ENCODE assay signal across 8 cellular contexts in the genomic region with DNA sequence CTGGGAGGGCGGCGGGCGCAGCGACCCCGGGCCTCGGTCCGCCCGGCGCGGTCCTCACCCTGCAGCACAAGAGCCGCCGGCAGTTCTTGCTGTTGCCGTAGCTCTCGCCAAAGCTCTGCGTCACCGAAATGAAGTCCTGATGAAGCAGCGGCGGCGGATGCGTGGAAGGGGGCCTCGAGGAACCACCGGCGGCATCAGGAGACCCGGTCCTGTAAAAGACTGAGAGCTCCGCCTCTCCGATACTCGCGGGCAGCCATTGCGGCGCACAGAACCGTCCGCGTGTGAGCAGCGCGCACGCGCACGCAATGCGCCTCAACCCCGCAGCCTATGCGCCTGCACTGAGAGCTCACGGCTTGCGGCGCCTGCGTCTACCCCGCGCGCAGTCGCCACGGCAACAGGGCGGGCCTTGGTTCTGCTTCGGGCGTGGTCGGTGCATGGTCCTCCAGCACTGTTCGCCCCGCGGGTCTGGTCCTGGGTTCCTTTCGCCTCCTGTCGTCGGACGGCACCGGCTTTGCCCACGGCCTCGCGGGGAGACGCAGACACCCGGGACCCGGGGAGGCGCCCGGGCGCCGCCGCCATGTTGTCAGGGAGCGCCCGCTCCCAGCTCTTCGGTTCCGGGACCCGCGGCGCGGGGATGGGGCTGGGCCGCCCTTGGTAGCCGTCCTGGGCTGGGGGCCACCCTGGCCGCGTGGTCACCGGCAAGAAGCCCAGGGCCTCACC. TPM values are rescaled to one million over a fixed set of nuclear protein-coding genes. Genes with fewer than 3 reads are reported as not detected.
DNase-seq lines count a peak whose midpoint lies in the region; ATAC-seq and TF ChIP-seq lines count a peak whose summit lies in the region.

No MANE protein-coding gene starts in this region.

- peak overlapping the region; percentile 72 for H3K4me3 ChIP-seq in Jurkat, Clone E6-1 (ENCODE audit: low read length)
- H3K4me3 ChIP-seq in PC-9 (peak overlapping the region; percentile 86), esophagus squamous epithelium (peak overlapping the region; percentile 62 to 96 (median 82)), muscle layer of duodenum (ENCODE audit: low read depth in 1 of 2, low read length in 2 of 2) (peak overlapping the region; percentile 62 to 86)

- CTCF ChIA-PET in PC-9 (lab: Charles Lee): interaction anchor here (0.5 to 0.7 kb wide), 6 partner anchors 22 to 186 kb away, joined by 3 to 10 read pairs (median 6); a partner anchor contains a TSS

- peaks cover 45% of the 10 kb centered on the region for H3K79me2 ChIP-seq in PC-9 (ENCODE audit: low read depth)

- peaks cover 23% of the 10 kb centered on the region; the same call in 1 of the 2 replicates for H3F3A ChIP-seq in PC-9 (ENCODE audit: insufficient read depth, low read depth)

- peak overlapping the region; percentile 54 for H3K27ac ChIP-seq in PC-9
- peak overlapping the region; percentile 71 to 83 (median 82) for H3K27ac ChIP-seq in esophagus squamous epithelium
- H3K27ac ChIP-seq in muscle layer of duodenum (ENCODE audit: low read length): no peak overlapping the region

- H3K4me1 ChIP-seq in PC-9 (replicated peaks; ENCODE audit: insufficient read depth) (peaks cover 28% of the 10 kb centered on the region), esophagus squamous epithelium (peaks cover 23 to 42% (median 24%) of the 10 kb centered on the region in 3 donors), muscle layer of duodenum (ENCODE audit: control insufficient read depth in 1 of 2, insufficient read depth in 2 of 2, low read length in 2 of 2) (peaks cover 10 to 30% of the 10 kb centered on the region in 2 donors)

- peak; percentile 79 for ATAC-seq in GM21529 (IDR thresholded peaks at IDR 0.05; ENCODE audit: unreplicated experiment)

- WGBS in esophagus squamous epithelium, 2 donors: no CpG with 5 or more reads among the region's 86 CpGs

- TF ChIP-seq POLR2A in esophagus squamous epithelium (IDR thresholded peaks at IDR 0.05): peak in 2 of 4 donors; percentile 33 to 64

- POLR2A ChIA-PET in PC-9 (lab: Charles Lee; ENCODE audit: unreplicated experiment): interaction anchor here (0.6 to 1.0 kb wide), 7 partner anchors 20 to 513 kb away, joined by 3 to 12 read pairs (median 4); no protein-coding TSS in a partner anchor

- no peaks in the 10 kb centered on the region for H3K9me2 ChIP-seq in PC-9 (ENCODE audit: insufficient read depth)

- no peaks in the 10 kb centered on the region for H3K36me3 ChIP-seq in PC-9 (ENCODE audit: low read depth)
- no peaks in the 10 kb centered on the region for H3K36me3 ChIP-seq in esophagus squamous epithelium
- H3K36me3 ChIP-seq in muscle layer of duodenum (ENCODE audit: control insufficient read depth in 1 of 2, insufficient read depth in 2 of 2, low read length in 2 of 2): no peaks in the 10 kb centered on the region

- intact Hi-C loops in PC-9 (cut with micrococcal nuclease; ENCODE audit: unreplicated experiment) (loop anchor here (2.0 to 5.0 kb wide), 3 partner anchors 38 to 69 kb away; a partner anchor contains a TSS), esophagus squamous epithelium (cut with DNase I) (no loop called here)

- no peak for TF ChIP-seq CTCF in PC-9 (conservative IDR thresholded peaks at IDR 0.05)
- TF ChIP-seq CTCF in esophagus squamous epithelium (IDR thresholded peaks at IDR 0.05): peak in 2 of 6 experiments; percentile 8 to 32

- H3K9me3 ChIP-seq in PC-9 (ENCODE audit: insufficient read depth, low read depth): no peaks in the 10 kb centered on the region
- no peaks in the 10 kb centered on the region for H3K9me3 ChIP-seq in esophagus squamous epithelium
- no peaks in the 10 kb centered on the region for H3K9me3 ChIP-seq in muscle layer of duodenum (ENCODE audit: control insufficient read depth in 1 of 2, low read length in 2 of 2)

- DNase-seq in DMS114 treated with DMSO at 0.1 percent for 48 hours (lab: John Stamatoyannopoulos, UW; ENCODE audit: unreplicated experiment): peak; percentile 78
- DNase-seq in Jurkat, Clone E6-1 (ENCODE audit: low read depth, low spot score): peak; percentile 90
- DNase-seq in PC-9: peak; percentile 76 to 93
- DNase-seq in activated T-cell treated with anti-CD3 and anti-CD28 coated beads, Interleukin-2, amount 50 U/mL, for 48 hours: peak; percentile 91 to 94
- DNase-seq in esophagus squamous epithelium (lab: John Stamatoyannopoulos, UW): peak; percentile 48
- DNase-seq in stimulated activated CD8-positive, alpha-beta memory T cell treated with anti-CD3 and anti-CD28 coated beads, Interleukin-7, amount 100 ng/mL, for 1 hour (ENCODE audit: low read depth in 2 of 2): peak; percentile 75

- H2AFZ ChIP-seq in PC-9: peak overlapping the region; percentile 90

- no peaks in the 10 kb centered on the region for H3K27me3 ChIP-seq in PC-9 (ENCODE audit: insufficient read depth, low read depth)
- H3K27me3 ChIP-seq in esophagus squamous epithelium: peaks cover 0 to 40% (median 0%) of the 10 kb centered on the region in 4 donors
- H3K27me3 ChIP-seq in muscle layer of duodenum (ENCODE audit: low read depth, low read length): no peaks in the 10 kb centered on the region

- no peaks in the 10 kb centered on the region for H4K20me1 ChIP-seq in PC-9 (ENCODE audit: insufficient read depth)

- BruUV-seq in PC-9 (replicated peaks; lab: Mats Ljungman, UMichigan): no TSS peak

- H3K4me2 ChIP-seq in PC-9: peak overlapping the region; percentile 100

RNA-seq across cellular contexts. Expression of a gene that starts 9.3 kb away (rescaled TPM):
- not detected for polyA plus RNA-seq in Jurkat, Clone E6-1 (2012; ENCODE audit: insufficient read depth, insufficient read length)
- total RNA-seq in PC-9 (2021): 0.10 TPM in 1 of 2 replicates, not detected in the other
- total RNA-seq in esophagus squamous epithelium: under 1 TPM in 1 of 4 donors, not detected in 3; 0.38 TPM

RNA-seq across cellular contexts. Expression of a gene that starts 15.1 kb away (rescaled TPM):
- 239 TPM for polyA plus RNA-seq in Jurkat, Clone E6-1 (2012; ENCODE audit: insufficient read depth, insufficient read length)
- 104 and 126 TPM in 2 replicates for total RNA-seq in PC-9 (2021)
- total RNA-seq in esophagus squamous epithelium: 100 to 1,000 TPM in 1 of 4 donors, 10 to 100 TPM in 3; 41.1 to 109 (median 62.4) TPM

RNA-seq across cellular contexts. Expression of a gene that starts 40.2 kb away (rescaled TPM):
- polyA plus RNA-seq in Jurkat, Clone E6-1 (2012; ENCODE audit: insufficient read depth, insufficient read length): not detected
- total RNA-seq in PC-9 (2021) (2.3 and 2.5 TPM in 2 replicates), esophagus squamous epithelium (1 to 10 TPM in 1 of 4 donors, under 1 TPM in 2, not detected in 1; 0.82 to 3.7 (median 0.95) TPM)

RNA-seq across cellular contexts. Expression of a gene that starts 42.2 kb away (rescaled TPM):
- polyA plus RNA-seq in Jurkat, Clone E6-1 (2012; ENCODE audit: insufficient read depth, insufficient read length): not detected
- total RNA-seq in PC-9 (2021) (0.74 and 1.5 TPM in 2 replicates), esophagus squamous epithelium (not detected)

RNA-seq across cellular contexts. Expression of a gene that starts 42.8 kb away (rescaled TPM):
- 37.9 TPM for polyA plus RNA-seq in Jurkat, Clone E6-1 (2012; ENCODE audit: insufficient read depth, insufficient read length)
- 79.3 and 107 TPM in 2 replicates for total RNA-seq in PC-9 (2021)
- 10 to 100 TPM; 25.6 to 50.9 (median 39.4) TPM for total RNA-seq in esophagus squamous epithelium
